23 cellular contexts compared by ENCODE assay signal in the genomic region with DNA sequence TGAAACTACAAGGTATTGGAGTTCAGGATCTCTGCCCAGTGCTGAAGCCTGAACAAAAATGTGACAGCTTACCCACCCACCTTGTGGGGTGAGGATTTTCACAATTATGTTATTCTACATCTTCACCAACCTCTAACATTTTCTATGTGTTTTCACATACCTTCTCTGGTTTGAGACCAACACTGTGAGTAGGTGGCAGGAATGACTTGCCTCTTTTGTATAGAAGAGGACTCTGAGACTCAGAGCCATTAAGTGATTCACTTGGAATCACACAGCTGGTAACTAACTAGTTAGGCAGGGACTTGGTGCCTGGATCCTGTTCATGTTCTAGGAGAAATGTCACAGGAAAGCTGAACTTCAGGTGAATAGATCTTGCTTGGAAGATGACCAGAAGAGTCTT.
"Had no signal": no experiment of that assay in that cellular context is flagged by ENCODE, and none has a peak within 500 bp of the region (broad histone marks: within the 10 kb centered on the region; RNA-seq: fewer than 3 reads in every experiment).

No MANE protein-coding gene starts in this region.

- FAIRE-seq: HepG2, RCC 7860 had no signal

- H3K36me3 Mint-ChIP-seq: activated CD8-positive, alpha-beta memory T cell treated with anti-CD3 and anti-CD28 coated beads, Interleukin-2, amount 10 ng/mL, durations not matched to agents 7 days and 5 days; activated naive CD4-positive, alpha-beta T cell treated with anti-CD3 and anti-CD28 coated beads, Interleukin-2, amount 10 ng/mL, durations not matched to agents 7 days and 5 days; activated naive CD8-positive, alpha-beta T cell treated with anti-CD3 and anti-CD28 coated beads for 36 hours had no signal

- H3K4me1 Mint-ChIP-seq: activated B cell treated with CpG ODN at 0.5 μM for 24 hours; activated naive CD4-positive, alpha-beta T cell treated with anti-CD3 and anti-CD28 coated beads, Interleukin-2, amount 10 ng/mL, durations not matched to agents 7 days and 5 days; activated naive CD8-positive, alpha-beta T cell treated with anti-CD3 and anti-CD28 coated beads for 36 hours had no signal

- H3K27me3 ChIP-seq: brain microvascular endothelial cell, cardiac muscle cell had no signal

- DNase-seq: activated B cell treated with CpG ODN at 0.5 μM for 24 hours; activated CD4-positive, alpha-beta T cell treated with anti-CD3 and anti-CD28 coated beads for 1 hour; activated CD4-positive, alpha-beta T cell treated with anti-CD3 and anti-CD28 coated beads, Interleukin-2, amount 10 ng/mL, durations not matched to agents 24 days and 14 days; activated CD4-positive, alpha-beta T cell treated with anti-CD3 and anti-CD28 coated beads, Interleukin-2, amount 50 U/mL, for 48 hours; activated CD8-positive, alpha-beta memory T cell treated with anti-CD3 and anti-CD28 coated beads, Interleukin-2, amount 10 ng/mL, durations not matched to agents 7 days and 5 days; activated gamma-delta T cell treated with Interleukin-2 at 50 U/mL for 16 hours; activated naive CD4-positive, alpha-beta T cell treated with anti-CD3 and anti-CD28 coated beads, Interleukin-2, amount 10 ng/mL, durations not matched to agents 7 days and 5 days; activated naive CD8-positive, alpha-beta T cell treated with anti-CD3 and anti-CD28 coated beads for 36 hours; activated T-cell treated with anti-CD3 and anti-CD28 coated beads, Interleukin-2, amount 50 U/mL, for 24 hours; brain microvascular endothelial cell; MM.1S; NCI-H1436 treated with DMSO at 0.1 percent for 48 hours; NCI-H1930; NCI-H2171; NCI-H226; NCI-H526 treated with DMSO at 0.1 percent for 48 hours; NCI-H82; SHP77 treated with DMSO at 0.1 percent for 48 hours had no signal

- ATAC-seq: activated CD8-positive, alpha-beta memory T cell treated with anti-CD3 and anti-CD28 coated beads, Interleukin-2, amount 10 ng/mL, durations not matched to agents 7 days and 5 days; HepG2 had no signal

- H3K9me3 Mint-ChIP-seq: activated B cell treated with CpG ODN at 0.5 μM for 24 hours; activated CD4-positive, alpha-beta T cell treated with anti-CD3 and anti-CD28 coated beads, Interleukin-2, amount 10 ng/mL, durations not matched to agents 24 days and 14 days; activated naive CD4-positive, alpha-beta T cell treated with anti-CD3 and anti-CD28 coated beads, Interleukin-2, amount 10 ng/mL, durations not matched to agents 7 days and 5 days; activated naive CD8-positive, alpha-beta T cell treated with anti-CD3 and anti-CD28 coated beads for 36 hours; activated T-cell treated with anti-CD3 and anti-CD28 coated beads, Interleukin-2, amount 50 U/mL, for 24 hours; activated T-helper 2 cell treated with anti-CD3 and anti-CD28 coated beads, Interferon-gamma antibody, Interleukin-2, Interleukin-4, amounts not matched to agents 10 μg/mL and 5 μg/mL and 100 μg/mL, durations not matched to agents 14 hours and 24 hours and 36 hours; T-helper 1 cell treated with Interleukin-12 subunit alpha and Interleukin-12 subunit beta and Interleukin-4 antibody, amounts not matched to agents 30 μg/mL and 1 μg/mL, for 36 hours had no signal

- H3K27ac Mint-ChIP-seq: activated B cell treated with CpG ODN at 0.5 μM for 24 hours; activated CD4-positive, alpha-beta T cell treated with anti-CD3 and anti-CD28 coated beads, Interleukin-2, amount 10 ng/mL, durations not matched to agents 24 days and 14 days; activated CD8-positive, alpha-beta memory T cell treated with anti-CD3 and anti-CD28 coated beads, Interleukin-2, amount 10 ng/mL, durations not matched to agents 7 days and 5 days; activated naive CD4-positive, alpha-beta T cell treated with anti-CD3 and anti-CD28 coated beads, Interleukin-2, amount 10 ng/mL, durations not matched to agents 7 days and 5 days; activated naive CD8-positive, alpha-beta T cell treated with anti-CD3 and anti-CD28 coated beads for 36 hours; activated T-cell treated with anti-CD3 and anti-CD28 coated beads, Interleukin-2, amount 50 U/mL, for 24 hours; activated T-helper 2 cell treated with anti-CD3 and anti-CD28 coated beads, Interferon-gamma antibody, Interleukin-2, Interleukin-4, amounts not matched to agents 10 μg/mL and 5 μg/mL and 100 μg/mL, durations not matched to agents 14 hours and 24 hours and 36 hours; T-helper 1 cell treated with Interleukin-12 subunit alpha and Interleukin-12 subunit beta and Interleukin-4 antibody, amounts not matched to agents 30 μg/mL and 1 μg/mL, for 36 hours had no signal

- H3K4me3 ChIP-seq: cardiac muscle cell had no signal

- H3K4me3 Mint-ChIP-seq: activated B cell treated with CpG ODN at 0.5 μM for 24 hours; activated CD4-positive, alpha-beta T cell treated with anti-CD3 and anti-CD28 coated beads, Interleukin-2, amount 10 ng/mL, durations not matched to agents 24 days and 14 days; activated CD8-positive, alpha-beta memory T cell treated with anti-CD3 and anti-CD28 coated beads, Interleukin-2, amount 10 ng/mL, durations not matched to agents 7 days and 5 days; activated naive CD4-positive, alpha-beta T cell treated with anti-CD3 and anti-CD28 coated beads, Interleukin-2, amount 10 ng/mL, durations not matched to agents 7 days and 5 days; activated naive CD8-positive, alpha-beta T cell treated with anti-CD3 and anti-CD28 coated beads for 36 hours; activated T-cell treated with anti-CD3 and anti-CD28 coated beads, Interleukin-2, amount 50 U/mL, for 24 hours; T-helper 1 cell treated with Interleukin-12 subunit alpha and Interleukin-12 subunit beta and Interleukin-4 antibody, amounts not matched to agents 30 μg/mL and 1 μg/mL, for 36 hours had no signal

- H3K27ac ChIP-seq: brain microvascular endothelial cell, cardiac muscle cell had no signal

- H3K36me3 ChIP-seq: brain microvascular endothelial cell, cardiac muscle cell had no signal
